8 cellular contexts compared by ENCODE assay signal in the genomic region with DNA sequence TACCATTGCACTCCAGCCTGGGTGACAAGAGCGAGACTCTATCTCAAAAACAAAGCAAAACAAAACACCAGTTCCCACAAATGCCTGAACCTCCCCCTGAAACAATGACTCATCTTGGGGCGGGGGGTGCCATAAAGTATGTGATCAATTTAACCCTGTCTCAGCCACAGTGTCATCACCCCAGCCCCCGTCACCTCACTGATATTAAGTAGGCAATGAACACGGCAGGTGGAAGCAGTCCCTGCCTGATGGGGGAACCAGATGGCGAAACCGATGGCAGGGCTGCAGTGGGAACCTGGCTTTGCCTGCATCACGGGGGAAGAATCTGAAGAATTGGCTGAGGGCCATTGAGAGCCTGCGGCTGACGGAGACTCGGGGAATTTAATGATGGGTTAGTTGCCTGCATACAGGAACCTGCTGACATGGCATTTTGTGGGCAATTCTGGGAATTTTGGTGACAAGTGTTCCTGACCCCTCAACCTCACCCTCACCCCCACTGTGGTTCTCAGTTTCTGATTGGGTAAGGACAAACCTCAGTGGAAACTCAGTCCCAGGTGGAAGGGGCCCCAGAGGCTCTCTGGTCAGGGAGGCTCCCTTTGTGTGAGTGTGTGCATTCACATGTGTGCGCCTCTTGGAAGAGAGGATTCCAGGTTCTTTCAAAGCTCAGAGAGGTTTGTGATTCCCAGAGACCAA. TPM values are rescaled to one million over a fixed set of nuclear protein-coding genes. Genes with fewer than 3 reads are reported as not detected.
DNase-seq lines count a peak whose midpoint lies in the region; ATAC-seq and TF ChIP-seq lines count a peak whose summit lies in the region.

No MANE protein-coding gene starts in this region.

- peaks cover 53% of the 10 kb centered on the region for H3K27me3 Mint-ChIP-seq in activated T-cell treated with anti-CD3 and anti-CD28 coated beads, Interleukin-2, amount 50 U/mL, for 24 hours
- H3K27me3 Mint-ChIP-seq in CD8-positive, alpha-beta memory T cell: peaks cover 7 to 65% of the 10 kb centered on the region in 2 donors

- H3K4me2 ChIP-seq in fibroblast of lung (ENCODE audit: extremely low read depth, insufficient read depth, low read length): peak overlapping the region; percentile 85

- H3K27ac ChIP-seq in fibroblast of lung (ENCODE audit: insufficient read depth, low read length): no peak overlapping the region
- no peak overlapping the region for H3K27ac ChIP-seq in CD8-positive, alpha-beta memory T cell (ENCODE audit: low read depth, low read length)

- H3K36me3 Mint-ChIP-seq in activated T-cell treated with anti-CD3 and anti-CD28 coated beads, Interleukin-2, amount 50 U/mL, for 24 hours (ENCODE audit: low read depth): no peaks in the 10 kb centered on the region
- no peaks in the 10 kb centered on the region for H3K36me3 Mint-ChIP-seq in CD8-positive, alpha-beta memory T cell

- ATAC-seq in GM19035 (IDR thresholded peaks at IDR 0.05; ENCODE audit: unreplicated experiment): no peak

- no peaks in the 10 kb centered on the region for H3K9me3 Mint-ChIP-seq in activated T-cell treated with anti-CD3 and anti-CD28 coated beads, Interleukin-2, amount 50 U/mL, for 24 hours
- H3K9me3 Mint-ChIP-seq in CD8-positive, alpha-beta memory T cell: no peaks in the 10 kb centered on the region

- peaks cover 15% of the 10 kb centered on the region for H3K4me1 ChIP-seq in fibroblast of lung (ENCODE audit: control insufficient read depth, extremely low read depth, insufficient read depth, low read length)
- no peaks in the 10 kb centered on the region for H3K4me1 ChIP-seq in CD8-positive, alpha-beta memory T cell (ENCODE audit: insufficient read depth, low read length)

- H3K27ac Mint-ChIP-seq in activated T-cell treated with anti-CD3 and anti-CD28 coated beads, Interleukin-2, amount 50 U/mL, for 24 hours: peak overlapping the region; percentile 72
- H3K27ac Mint-ChIP-seq in CD8-positive, alpha-beta memory T cell: peak overlapping the region in 1 of 8 donors; percentile 10

- H4K20me1 ChIP-seq in fibroblast of lung (ENCODE audit: control insufficient read depth, extremely low read depth, insufficient read depth, low read length): no peaks in the 10 kb centered on the region

- no peaks in the 10 kb centered on the region for H3K9me3 ChIP-seq in fibroblast of lung (ENCODE audit: control insufficient read depth, insufficient read depth, low read depth, low read length)
- H3K9me3 ChIP-seq in CD8-positive, alpha-beta memory T cell (ENCODE audit: low read length): no peaks in the 10 kb centered on the region

- H3K4me1 Mint-ChIP-seq in activated T-cell treated with anti-CD3 and anti-CD28 coated beads, Interleukin-2, amount 50 U/mL, for 24 hours (ENCODE audit: low read depth): peaks cover 14% of the 10 kb centered on the region
- peaks cover 3 to 9% (median 6%) of the 10 kb centered on the region in 3 donors for H3K4me1 Mint-ChIP-seq in CD8-positive, alpha-beta memory T cell

- H3K9ac ChIP-seq in fibroblast of lung (ENCODE audit: insufficient read depth, low read length): no peak overlapping the region

- no peaks in the 10 kb centered on the region for H3K36me3 ChIP-seq in fibroblast of lung (ENCODE audit: control insufficient read depth, insufficient read depth, low read length)
- no peaks in the 10 kb centered on the region for H3K36me3 ChIP-seq in CD8-positive, alpha-beta memory T cell (ENCODE audit: insufficient read depth, low read length)

- CTCF ChIA-PET in CD8-positive, alpha-beta memory T cell (lab: Charles Lee): no interaction called here

- H2AFZ ChIP-seq in fibroblast of lung (ENCODE audit: low read length): no peak overlapping the region

- POLR2A ChIA-PET in CD8-positive, alpha-beta memory T cell (lab: Charles Lee): no interaction called here

- H3K27me3 ChIP-seq in fibroblast of lung (ENCODE audit: control insufficient read depth, insufficient read depth, low read length): no peaks in the 10 kb centered on the region
- no peaks in the 10 kb centered on the region for H3K27me3 ChIP-seq in CD8-positive, alpha-beta memory T cell (ENCODE audit: insufficient read depth, low read length, poor library complexity, severe bottlenecking)

- no peaks in the 10 kb centered on the region for H3K79me2 ChIP-seq in fibroblast of lung (ENCODE audit: control insufficient read depth, insufficient read depth, low read length)

- no peak overlapping the region for H3K4me3 ChIP-seq in fibroblast of lung (replicated peaks in 1 of 4; ENCODE audit: control extremely low read depth in 1 of 4, insufficient read depth in 1 of 4, low read depth in 3 of 4, low read length in 4 of 4)
- H3K4me3 ChIP-seq in CD8-positive, alpha-beta memory T cell (ENCODE audit: low read length): no peak overlapping the region

- no peak overlapping the region for H3K4me3 Mint-ChIP-seq in activated T-cell treated with anti-CD3 and anti-CD28 coated beads, Interleukin-2, amount 50 U/mL, for 24 hours
- peak overlapping the region in 1 of 7 donors; percentile 20 for H3K4me3 Mint-ChIP-seq in CD8-positive, alpha-beta memory T cell

- peak in 1 of 2 donors; percentile 11 for TF ChIP-seq CTCF in fibroblast of lung (conservative IDR thresholded peaks at IDR 0.05 in 1 of 2, IDR thresholded peaks at IDR 0.05 in 1 of 2; ENCODE audit: low read depth in 1 of 2, low read length in 2 of 2)

- peak; percentile 42 for DNase-seq in activated T-cell treated with anti-CD3 and anti-CD28 coated beads, Interleukin-2, amount 50 U/mL, for 24 hours
- no peak for DNase-seq in activated T-cell treated with anti-CD3 and anti-CD28 coated beads, Interleukin-2, amount 50 U/mL, for 1 hour
- DNase-seq in SHP77 (lab: John Stamatoyannopoulos, UW) (peak; percentile 83 to 87), fibroblast of lung (ENCODE audit: low read depth in 2 of 2) (peak; percentile 88 to 94), putamen (ENCODE audit: low spot score) (no peak)
- peak; percentile 27 to 35 for DNase-seq in stimulated activated CD4-positive, alpha-beta T cell treated with anti-CD3 and anti-CD28 coated beads, Interleukin-2, amount 100 ng/mL, for 24 hours
- no peak for DNase-seq in CD8-positive, alpha-beta memory T cell

RNA-seq across cellular contexts. Expression of a gene that starts 39.1 kb away (rescaled TPM):
- 2.1 and 3.5 TPM in 2 replicates for total RNA-seq in fibroblast of lung
- polyA plus RNA-seq in fibroblast of lung: 0.73 and 2.0 TPM in 2 replicates
- polyA plus RNA-seq in fibroblast of lung (2012): 0.54 and 1.7 TPM in 2 replicates
- 0.90 and 3.2 TPM in 2 replicates for polyA minus RNA-seq in fibroblast of lung (ENCODE audit: low replicate concordance)
- total RNA-seq in CD8-positive, alpha-beta memory T cell: not detected
- not detected for polyA plus RNA-seq in CD8-positive, alpha-beta memory T cell

Comparison
In these comparisons a context has a peak if more than half of its experiments do, and no peak if none do; other contexts are left out.
1. DNase-seq: peak in activated T-cell treated with anti-CD3 and anti-CD28 coated beads, Interleukin-2, amount 50 U/mL, for 24 hours (single experiment), SHP77 (2 of 2), fibroblast of lung (2 of 2) and stimulated activated CD4-positive, alpha-beta T cell treated with anti-CD3 and anti-CD28 coated beads, Interleukin-2, amount 100 ng/mL, for 24 hours (2 of 2); none in activated T-cell treated with anti-CD3 and anti-CD28 coated beads, Interleukin-2, amount 50 U/mL, for 1 hour (single experiment), putamen (single experiment) and CD8-positive, alpha-beta memory T cell (0 of 5).